10 cellular contexts compared by ENCODE assay signal in the genomic region with DNA sequence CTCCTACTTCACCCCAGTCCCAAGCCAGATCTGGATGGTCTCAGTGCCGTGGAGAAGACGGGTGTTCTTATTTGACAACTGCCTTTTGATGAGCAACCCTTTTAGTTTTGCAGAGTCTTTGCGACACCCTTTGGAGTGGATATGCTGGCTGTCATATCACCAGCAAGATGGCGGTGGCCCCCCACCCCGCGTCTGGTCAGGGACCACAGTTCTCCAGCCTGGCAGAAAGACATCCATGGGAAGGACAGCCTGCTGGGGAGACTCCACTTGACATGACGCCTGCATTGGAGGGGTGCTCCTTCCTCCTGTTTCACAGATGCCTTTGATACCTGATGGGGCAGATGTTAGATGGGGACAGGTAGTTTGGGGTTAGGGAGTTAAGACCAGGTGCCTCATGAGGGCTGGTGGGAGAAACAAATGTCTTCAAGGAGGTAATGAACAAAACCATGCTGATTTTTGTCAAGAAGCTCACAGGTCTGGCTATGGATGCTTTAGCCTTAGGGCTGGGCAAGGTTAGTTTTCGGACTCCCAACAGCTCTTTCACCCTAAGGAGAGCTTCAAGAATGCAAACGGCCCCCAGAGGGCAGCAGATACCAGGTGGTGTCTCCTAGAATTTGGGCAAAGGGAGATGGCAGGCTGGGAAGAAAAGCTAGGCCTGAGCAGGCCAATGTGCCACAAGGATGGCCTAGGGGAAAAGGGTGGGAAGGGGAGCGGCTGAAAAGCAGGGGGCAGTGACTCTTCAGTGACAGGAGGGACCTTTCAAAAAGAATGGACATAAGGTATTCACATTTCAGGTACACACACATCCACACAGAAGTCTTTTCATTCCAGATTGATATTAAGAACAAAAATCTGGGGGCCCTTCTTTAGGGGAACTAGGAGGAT.
DNase-seq lines count a peak whose midpoint lies in the region; ATAC-seq and TF ChIP-seq lines count a peak whose summit lies in the region.
"Had no signal": no experiment of that assay in that cellular context is flagged by ENCODE, and none has a peak within 500 bp of the region (broad histone marks: within the 10 kb centered on the region; RNA-seq: fewer than 3 reads in every experiment).

No MANE protein-coding gene starts in this region.

- H3K4me3 Mint-ChIP-seq in endothelial cell (ENCODE audit: unreplicated experiment): no peak overlapping the region
- H3K4me3 Mint-ChIP-seq in nephron progenitor cell: no peak overlapping the region
- H3K4me3 Mint-ChIP-seq: memory B cell had no signal

- TF ChIP-seq CTCF in VCaP (conservative IDR thresholded peaks at IDR 0.05) (peak; percentile 86), endothelial cell (IDR thresholded peaks at IDR 0.05; ENCODE audit: unreplicated experiment) (peak; percentile 39), nephron progenitor cell (IDR thresholded peaks at IDR 0.05) (peak; percentile 32)

- peaks cover 11% of the 10 kb centered on the region for H3K4me1 Mint-ChIP-seq in endothelial cell (ENCODE audit: unreplicated experiment)
- peaks cover 2% of the 10 kb centered on the region for H3K4me1 Mint-ChIP-seq in nephron progenitor cell

- H3K9me3 Mint-ChIP-seq in endothelial cell (ENCODE audit: unreplicated experiment): no peaks in the 10 kb centered on the region
- no peaks in the 10 kb centered on the region for H3K9me3 Mint-ChIP-seq in nephron progenitor cell
- H3K9me3 Mint-ChIP-seq: memory B cell had no signal

- DNase-seq in D341Med (ENCODE audit: low spot score) (peak; percentile 59), HuH-7.5 (ENCODE audit: low spot score) (peak; percentile 22), endothelial cell (ENCODE audit: low spot score) (peak; percentile 62), nephron progenitor cell (peak; percentile 42), OCI-M2 (lab: John Stamatoyannopoulos, UW; ENCODE audit: unreplicated experiment) (no peak)

- peaks cover 17% of the 10 kb centered on the region for H3K36me3 Mint-ChIP-seq in endothelial cell (ENCODE audit: low read depth, unreplicated experiment)
- H3K36me3 Mint-ChIP-seq in nephron progenitor cell (ENCODE audit: low read depth): peaks cover 43% of the 10 kb centered on the region

- H3K27me3 Mint-ChIP-seq in endothelial cell (ENCODE audit: unreplicated experiment) (no peaks in the 10 kb centered on the region), nephron progenitor cell (ENCODE audit: low read depth, poor library complexity) (no peaks in the 10 kb centered on the region)
- H3K27me3 Mint-ChIP-seq: memory B cell had no signal

- H3K27ac ChIP-seq in VCaP: peak overlapping the region; percentile 39
- H3K27ac ChIP-seq: SK-N-MC had no signal

- no peak for ATAC-seq in GM21367 (IDR thresholded peaks at IDR 0.05; ENCODE audit: unreplicated experiment)
- ATAC-seq in GM19463 (IDR thresholded peaks at IDR 0.05; ENCODE audit: unreplicated experiment): no peak

- H3K27ac Mint-ChIP-seq in endothelial cell (ENCODE audit: unreplicated experiment) (peak overlapping the region; percentile 9), nephron progenitor cell (no peak overlapping the region)
- H3K27ac Mint-ChIP-seq: memory B cell had no signal

Comparison
In these comparisons a context has a peak if more than half of its experiments do, and no peak if none do; other contexts are left out.
1. CTCF ChIP-seq: peak in every context shown above with its lines; median percentile 86 in VCaP; 39 in endothelial cell; 32 in nephron progenitor cell.